In the genomic region with DNA sequence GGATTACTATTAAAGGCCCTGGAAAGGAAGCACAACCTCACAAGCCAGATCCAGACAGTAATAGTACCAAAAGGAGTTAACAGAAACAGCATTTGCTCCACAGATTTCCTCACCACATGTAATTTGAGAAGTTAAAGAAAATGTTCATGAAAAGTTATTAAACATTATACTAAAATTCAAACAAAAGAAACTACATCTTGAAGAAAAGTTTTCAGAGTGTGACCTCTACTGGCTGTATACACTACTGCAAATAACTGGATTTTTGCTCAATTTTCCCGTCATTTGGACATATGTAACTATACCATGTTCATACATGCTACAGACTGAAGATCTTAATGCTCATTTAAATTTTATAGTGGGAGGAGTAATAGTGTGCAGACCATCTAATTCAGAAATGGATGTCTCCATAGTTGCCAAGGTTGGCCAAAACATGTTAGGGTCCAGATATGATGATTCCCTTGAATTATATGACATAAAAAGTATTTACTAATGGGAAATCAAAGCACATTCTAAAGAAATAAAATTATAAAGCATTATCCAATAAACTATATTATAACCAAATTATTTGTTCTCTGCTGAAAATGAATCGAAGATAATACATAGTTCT, we compare ENCODE assay signal across 8 cellular contexts. TPM values are rescaled to one million over a fixed set of nuclear protein-coding genes. Genes with fewer than 3 reads are reported as not detected.
DNase-seq lines count a peak whose midpoint lies in the region; ATAC-seq, FAIRE-seq and TF ChIP-seq lines count a peak whose summit lies in the region.

No MANE protein-coding gene starts in this region.

- H3K4me3 ChIP-seq in AG04450 (ENCODE audit: low read depth, low read length): no peak overlapping the region
- no peak overlapping the region for H3K4me3 ChIP-seq in tibial nerve

- peak; percentile 63 for FAIRE-seq in RCC 7860 (lab: Jason Lieb, UNC)

- 58 to 61% methylated on average over 2 of the region's 2 CpGs for WGBS in tibial nerve, 2 donors

- peaks cover 0 to 49% (median 4%) of the 10 kb centered on the region in 3 donors for H3K36me3 ChIP-seq in tibial nerve

- H3K27me3 ChIP-seq in AG04450 (ENCODE audit: control insufficient read depth, insufficient read depth, low read length) (no peaks in the 10 kb centered on the region), tibial nerve (no peaks in the 10 kb centered on the region)

- no peak overlapping the region for H3K27ac ChIP-seq in AG04450 (ENCODE audit: low read depth, low read length)
- H3K27ac ChIP-seq in tibial nerve: no peak overlapping the region

- CTCF ChIA-PET in AG04450 (lab: Charles Lee): interaction anchor here (0.7 to 2.0 kb wide), 11 partner anchors 11 to 1082 kb away, joined by 3 to 20 read pairs (median 6); a partner anchor contains a TSS

- ATAC-seq in GM18502 (IDR thresholded peaks at IDR 0.05; ENCODE audit: poor library complexity, unreplicated experiment): peak; percentile 48
- ATAC-seq in HG02798 (IDR thresholded peaks at IDR 0.05; ENCODE audit: poor library complexity, unreplicated experiment): no peak

- POLR2A ChIA-PET in AG04450 (lab: Yijun Ruan, JAX): no interaction called here

- TF ChIP-seq EP300 in tibial nerve (IDR thresholded peaks at IDR 0.05): no peak

- TF ChIP-seq CTCF in AG04450 (IDR thresholded peaks at IDR 0.05; ENCODE audit: low read depth, low read length) (peak; percentile 74), tibial nerve (IDR thresholded peaks at IDR 0.05) (peak; percentile 23 to 58 (median 50))

- DNase-seq in AG04450 (ENCODE audit: low read depth, low spot score) (no peak), RCC 7860 (ENCODE audit: low spot score) (peak; percentile 13), fibroblast of peridontal ligament (ENCODE audit: extremely low read depth) (peak; percentile 86), tibial nerve (ENCODE audit: low spot score in 2 of 2) (no peak), NCI-H128 (lab: John Stamatoyannopoulos, UW; ENCODE audit: unreplicated experiment) (no peak), LoVo (ENCODE audit: low spot score) (no peak)

- TF ChIP-seq POLR2A in tibial nerve (IDR thresholded peaks at IDR 0.05): no peak

- peaks cover 0 to 40% (median 11%) of the 10 kb centered on the region in 4 donors for H3K4me1 ChIP-seq in tibial nerve

- no peaks in the 10 kb centered on the region for H3K9me3 ChIP-seq in AG04450 (ENCODE audit: control insufficient read depth, insufficient read depth, low read length)
- H3K9me3 ChIP-seq in tibial nerve: no peaks in the 10 kb centered on the region

RNA-seq across cellular contexts. Expression of a gene that starts 5.6 kb away (rescaled TPM):
- polyA plus RNA-seq in AG04450 (2011; rRNA removed): 37.8 and 64.4 TPM in 2 replicates
- 16.0 and 31.3 TPM in 2 replicates for polyA minus RNA-seq in AG04450 (2011; rRNA and poly(A)+ RNA removed)
- 10 to 100 TPM; 16.5 to 34.7 (median 22.2) TPM for total RNA-seq in tibial nerve

RNA-seq across cellular contexts. Expression of a gene that starts 25.3 kb away (rescaled TPM):
- 299 and 335 TPM in 2 replicates for polyA plus RNA-seq in AG04450 (2011; rRNA removed)
- polyA minus RNA-seq in AG04450 (2011; rRNA and poly(A)+ RNA removed): 219 and 237 TPM in 2 replicates
- 10 to 100 TPM in 1 of 4 donors, 1 to 10 TPM in 3; 4.7 to 12.3 (median 6.5) TPM for total RNA-seq in tibial nerve

Comparison
In these comparisons a context has a peak if more than half of its experiments do, and no peak if none do; other contexts are left out.
1. DNase-seq: peak in RCC 7860 (single experiment) and fibroblast of peridontal ligament (single experiment); none in AG04450 (single experiment), tibial nerve (0 of 2), NCI-H128 (single experiment) and LoVo (single experiment).